Comparison of ENCODE assay signal across 2 cellular contexts in the genomic region with DNA sequence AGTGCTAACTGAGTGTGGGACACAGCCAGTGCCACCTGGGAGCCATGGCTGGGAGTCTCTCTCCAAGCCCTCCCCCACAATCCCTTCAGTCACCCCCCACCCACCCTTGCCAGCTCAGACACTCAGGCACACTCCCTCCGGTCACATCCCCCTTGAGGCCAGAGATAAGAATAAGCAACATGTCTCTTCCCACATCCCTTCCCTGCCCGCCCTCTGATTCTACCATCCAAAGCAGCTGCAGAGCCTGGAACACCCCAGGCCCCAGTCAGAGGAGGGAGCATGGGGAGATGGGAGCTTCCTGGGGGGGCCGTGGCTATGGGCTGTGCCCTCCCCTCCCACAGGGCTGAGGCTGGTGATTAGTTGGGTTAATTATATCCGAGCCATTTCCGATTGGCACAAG.
TF ChIP-seq lines count a peak whose summit lies in the region.

No MANE protein-coding gene starts in this region.

TF ChIP-seq in SK-N-SH, 30 proteins besides CTCF, POLR2A, EP300 and RAD21 (continued from another document):
- TF ChIP-seq, protein P1, sequence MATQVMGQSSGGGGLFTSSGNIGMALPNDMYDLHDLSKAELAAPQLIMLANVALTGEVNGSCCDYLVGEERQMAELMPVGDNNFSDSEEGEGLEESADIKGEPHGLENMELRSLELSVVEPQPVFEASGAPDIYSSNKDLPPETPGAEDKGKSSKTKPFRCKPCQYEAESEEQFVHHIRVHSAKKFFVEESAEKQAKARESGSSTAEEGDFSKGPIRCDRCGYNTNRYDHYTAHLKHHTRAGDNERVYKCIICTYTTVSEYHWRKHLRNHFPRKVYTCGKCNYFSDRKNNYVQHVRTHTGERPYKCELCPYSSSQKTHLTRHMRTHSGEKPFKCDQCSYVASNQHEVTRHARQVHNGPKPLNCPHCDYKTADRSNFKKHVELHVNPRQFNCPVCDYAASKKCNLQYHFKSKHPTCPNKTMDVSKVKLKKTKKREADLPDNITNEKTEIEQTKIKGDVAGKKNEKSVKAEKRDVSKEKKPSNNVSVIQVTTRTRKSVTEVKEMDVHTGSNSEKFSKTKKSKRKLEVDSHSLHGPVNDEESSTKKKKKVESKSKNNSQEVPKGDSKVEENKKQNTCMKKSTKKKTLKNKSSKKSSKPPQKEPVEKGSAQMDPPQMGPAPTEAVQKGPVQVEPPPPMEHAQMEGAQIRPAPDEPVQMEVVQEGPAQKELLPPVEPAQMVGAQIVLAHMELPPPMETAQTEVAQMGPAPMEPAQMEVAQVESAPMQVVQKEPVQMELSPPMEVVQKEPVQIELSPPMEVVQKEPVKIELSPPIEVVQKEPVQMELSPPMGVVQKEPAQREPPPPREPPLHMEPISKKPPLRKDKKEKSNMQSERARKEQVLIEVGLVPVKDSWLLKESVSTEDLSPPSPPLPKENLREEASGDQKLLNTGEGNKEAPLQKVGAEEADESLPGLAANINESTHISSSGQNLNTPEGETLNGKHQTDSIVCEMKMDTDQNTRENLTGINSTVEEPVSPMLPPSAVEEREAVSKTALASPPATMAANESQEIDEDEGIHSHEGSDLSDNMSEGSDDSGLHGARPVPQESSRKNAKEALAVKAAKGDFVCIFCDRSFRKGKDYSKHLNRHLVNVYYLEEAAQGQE (IDR thresholded peaks at IDR 0.05; ENCODE audit: low read depth, low read length) = no peak
- no peak for TF ChIP-seq TEAD4 (IDR thresholded peaks at IDR 0.05; ENCODE audit: borderline replicate concordance, insufficient read depth)
- no peak for TF ChIP-seq SIN3A (IDR thresholded peaks at IDR 0.05; ENCODE audit: borderline replicate concordance, low read depth, low read length)
- no peak for TF ChIP-seq EZH2phosphoT487 (IDR thresholded peaks at IDR 0.05; ENCODE audit: borderline replicate concordance, low read depth)
- TF ChIP-seq, protein P2, sequence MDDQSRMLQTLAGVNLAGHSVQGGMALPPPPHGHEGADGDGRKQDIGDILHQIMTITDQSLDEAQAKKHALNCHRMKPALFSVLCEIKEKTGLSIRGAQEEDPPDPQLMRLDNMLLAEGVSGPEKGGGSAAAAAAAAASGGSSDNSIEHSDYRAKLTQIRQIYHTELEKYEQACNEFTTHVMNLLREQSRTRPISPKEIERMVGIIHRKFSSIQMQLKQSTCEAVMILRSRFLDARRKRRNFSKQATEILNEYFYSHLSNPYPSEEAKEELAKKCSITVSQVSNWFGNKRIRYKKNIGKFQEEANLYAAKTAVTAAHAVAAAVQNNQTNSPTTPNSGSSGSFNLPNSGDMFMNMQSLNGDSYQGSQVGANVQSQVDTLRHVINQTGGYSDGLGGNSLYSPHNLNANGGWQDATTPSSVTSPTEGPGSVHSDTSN (IDR thresholded peaks at IDR 0.05) = no peak
- TF ChIP-seq, protein P3, sequence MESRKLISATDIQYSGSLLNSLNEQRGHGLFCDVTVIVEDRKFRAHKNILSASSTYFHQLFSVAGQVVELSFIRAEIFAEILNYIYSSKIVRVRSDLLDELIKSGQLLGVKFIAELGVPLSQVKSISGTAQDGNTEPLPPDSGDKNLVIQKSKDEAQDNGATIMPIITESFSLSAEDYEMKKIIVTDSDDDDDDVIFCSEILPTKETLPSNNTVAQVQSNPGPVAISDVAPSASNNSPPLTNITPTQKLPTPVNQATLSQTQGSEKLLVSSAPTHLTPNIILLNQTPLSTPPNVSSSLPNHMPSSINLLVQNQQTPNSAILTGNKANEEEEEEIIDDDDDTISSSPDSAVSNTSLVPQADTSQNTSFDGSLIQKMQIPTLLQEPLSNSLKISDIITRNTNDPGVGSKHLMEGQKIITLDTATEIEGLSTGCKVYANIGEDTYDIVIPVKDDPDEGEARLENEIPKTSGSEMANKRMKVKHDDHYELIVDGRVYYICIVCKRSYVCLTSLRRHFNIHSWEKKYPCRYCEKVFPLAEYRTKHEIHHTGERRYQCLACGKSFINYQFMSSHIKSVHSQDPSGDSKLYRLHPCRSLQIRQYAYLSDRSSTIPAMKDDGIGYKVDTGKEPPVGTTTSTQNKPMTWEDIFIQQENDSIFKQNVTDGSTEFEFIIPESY (IDR thresholded peaks at IDR 0.05; ENCODE audit: borderline replicate concordance, low read depth) = no peak
- TF ChIP-seq, protein P4, sequence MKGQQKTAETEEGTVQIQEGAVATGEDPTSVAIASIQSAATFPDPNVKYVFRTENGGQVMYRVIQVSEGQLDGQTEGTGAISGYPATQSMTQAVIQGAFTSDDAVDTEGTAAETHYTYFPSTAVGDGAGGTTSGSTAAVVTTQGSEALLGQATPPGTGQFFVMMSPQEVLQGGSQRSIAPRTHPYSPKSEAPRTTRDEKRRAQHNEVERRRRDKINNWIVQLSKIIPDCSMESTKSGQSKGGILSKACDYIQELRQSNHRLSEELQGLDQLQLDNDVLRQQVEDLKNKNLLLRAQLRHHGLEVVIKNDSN (IDR thresholded peaks at IDR 0.05; ENCODE audit: borderline replicate concordance, low read depth) = no peak
- TF ChIP-seq, protein P5, sequence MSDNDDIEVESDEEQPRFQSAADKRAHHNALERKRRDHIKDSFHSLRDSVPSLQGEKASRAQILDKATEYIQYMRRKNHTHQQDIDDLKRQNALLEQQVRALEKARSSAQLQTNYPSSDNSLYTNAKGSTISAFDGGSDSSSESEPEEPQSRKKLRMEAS (IDR thresholded peaks at IDR 0.05; ENCODE audit: low read depth) = no peak
- TF ChIP-seq TAF1 (IDR thresholded peaks at IDR 0.05; ENCODE audit: borderline replicate concordance, low read depth, low read length) = no peak
- no peak for TF ChIP-seq NFIC (IDR thresholded peaks at IDR 0.05; ENCODE audit: borderline replicate concordance)
TF ChIP-seq in SK-N-SH: peak in this region for 0.

TF ChIP-seq in SK-N-SH treated with all-trans-retinoic acid at 6 μM for 48 hours, 23 proteins besides CTCF, POLR2A, EP300 and RAD21 (continued from another document):
- TF ChIP-seq, protein P6, sequence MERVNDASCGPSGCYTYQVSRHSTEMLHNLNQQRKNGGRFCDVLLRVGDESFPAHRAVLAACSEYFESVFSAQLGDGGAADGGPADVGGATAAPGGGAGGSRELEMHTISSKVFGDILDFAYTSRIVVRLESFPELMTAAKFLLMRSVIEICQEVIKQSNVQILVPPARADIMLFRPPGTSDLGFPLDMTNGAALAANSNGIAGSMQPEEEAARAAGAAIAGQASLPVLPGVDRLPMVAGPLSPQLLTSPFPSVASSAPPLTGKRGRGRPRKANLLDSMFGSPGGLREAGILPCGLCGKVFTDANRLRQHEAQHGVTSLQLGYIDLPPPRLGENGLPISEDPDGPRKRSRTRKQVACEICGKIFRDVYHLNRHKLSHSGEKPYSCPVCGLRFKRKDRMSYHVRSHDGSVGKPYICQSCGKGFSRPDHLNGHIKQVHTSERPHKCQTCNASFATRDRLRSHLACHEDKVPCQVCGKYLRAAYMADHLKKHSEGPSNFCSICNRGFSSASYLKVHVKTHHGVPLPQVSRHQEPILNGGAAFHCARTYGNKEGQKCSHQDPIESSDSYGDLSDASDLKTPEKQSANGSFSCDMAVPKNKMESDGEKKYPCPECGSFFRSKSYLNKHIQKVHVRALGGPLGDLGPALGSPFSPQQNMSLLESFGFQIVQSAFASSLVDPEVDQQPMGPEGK (CRISPR knock-in tag; IDR thresholded peaks at IDR 0.05; ENCODE audit: borderline replicate concordance) = no peak
- TF ChIP-seq BACH2 (CRISPR knock-in tag; IDR thresholded peaks at IDR 0.05; ENCODE audit: borderline replicate concordance) = no peak
